ENCODE assay signal across 21 cellular contexts in the genomic region with DNA sequence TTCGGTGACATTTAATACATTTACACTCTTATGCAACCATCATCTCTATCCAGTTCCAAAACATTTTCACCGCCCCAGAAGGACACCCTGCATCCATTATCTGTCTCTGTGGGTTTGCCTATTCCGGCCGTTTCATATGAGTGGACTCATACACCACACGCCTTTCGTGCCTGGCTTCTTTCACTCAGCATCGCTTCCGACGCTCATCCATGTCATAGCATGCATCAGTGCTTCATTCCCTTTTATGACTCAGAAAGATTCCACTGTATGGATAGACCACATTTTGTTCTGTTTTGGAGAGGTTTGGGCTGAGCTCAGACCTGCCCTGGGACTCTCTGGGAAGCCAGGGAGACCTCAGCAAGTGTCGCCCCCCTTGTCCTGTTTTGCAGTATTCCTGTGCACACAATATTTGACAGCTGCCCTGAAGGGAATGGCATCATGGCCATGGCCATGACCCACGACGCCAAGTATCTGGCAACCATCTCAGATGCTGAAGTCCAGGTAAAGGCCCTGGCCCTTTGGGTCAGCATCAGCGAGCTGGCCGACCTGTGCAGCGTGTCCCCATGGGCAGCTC. TPM values are rescaled to one million over a fixed set of nuclear protein-coding genes. Genes with fewer than 3 reads are reported as not detected.
DNase-seq lines count a peak whose midpoint lies in the region; TF ChIP-seq lines count a peak whose summit lies in the region.
"Had no signal": no experiment of that assay in that cellular context is flagged by ENCODE, and none has a peak within 500 bp of the region (broad histone marks: within the 10 kb centered on the region; RNA-seq: fewer than 3 reads in every experiment).

No MANE protein-coding gene starts in this region.

- no peaks in the 10 kb centered on the region for H3K9me3 ChIP-seq in mammary epithelial cell (replicated peaks; ENCODE audit: insufficient read depth, low read length)
- no peaks in the 10 kb centered on the region for H3K9me3 ChIP-seq in smooth muscle cell (replicated peaks; ENCODE audit: low read depth)
- H3K9me3 ChIP-seq: body of pancreas, stomach, upper lobe of right lung had no signal

- H3K4me2 ChIP-seq in mammary epithelial cell (ENCODE audit: insufficient read depth, low read depth, low read length): no peak overlapping the region
- H3K4me2 ChIP-seq in smooth muscle cell: peak overlapping the region; percentile 21

- 78% methylated on average over 14 of the region's 15 CpGs for WGBS in mammary epithelial cell (ENCODE audit: low coverage, missing lambda C conversion rate)
- WGBS in smooth muscle cell (ENCODE audit: low lambda C conversion rate): 78% methylated on average over 15 of the region's 15 CpGs

- no TSS peak for BruUV-seq in mammary epithelial cell (replicated peaks; lab: Mats Ljungman, UMichigan)

- H3K27me3 ChIP-seq in mammary epithelial cell (ENCODE audit: insufficient read depth, low read length): no peaks in the 10 kb centered on the region
- no peaks in the 10 kb centered on the region for H3K27me3 ChIP-seq in smooth muscle cell (ENCODE audit: low read depth)
- H3K27me3 ChIP-seq: body of pancreas, MG63, stomach, upper lobe of right lung had no signal

- DNase-seq in RWPE1 (ENCODE audit: low spot score) (peak; percentile 72), mammary epithelial cell (peak; percentile 71), fibroblast of villous mesenchyme (ENCODE audit: low read depth) (peak; percentile 68), smooth muscle cell (lab: John Stamatoyannopoulos, UW; ENCODE audit: unreplicated experiment) (no peak), nucleus accumbens (lab: John Stamatoyannopoulos, UW) (no peak), NCI-H510A treated with DMSO at 0.1 percent for 48 hours (lab: John Stamatoyannopoulos, UW) (no peak)
- DNase-seq in stimulated activated CD4-positive, alpha-beta T cell treated with anti-CD3 and anti-CD28 coated beads, Interleukin-2, amount 100 ng/mL, for 24 hours: no peak
- DNase-seq: activated CD8-positive, alpha-beta T cell treated with anti-CD3 and anti-CD28 coated beads, Interleukin-2, amount 10 ng/mL, durations not matched to agents 7 days and 5 days; activated naive CD4-positive, alpha-beta T cell; activated T-cell treated with anti-CD3 and anti-CD28 coated beads, Interleukin-2, amount 50 U/mL, for 1 hour; body of pancreas; Calu3; MG63; midbrain; NCI-H1417 treated with DMSO at 0.1 percent for 48 hours; NCI-H2107; NCI-H510A; nephron progenitor cell; stomach; T1000; upper lobe of right lung had no signal

- H3K9ac ChIP-seq in mammary epithelial cell (ENCODE audit: insufficient read depth, low read length) (peak overlapping the region; percentile 5), smooth muscle cell (ENCODE audit: low read depth) (peak overlapping the region; percentile 60)

- CTCF ChIA-PET in RWPE1 (lab: Yijun Ruan, JAX) (interaction anchor here (0.5 kb wide), 1 partner anchor 17 kb away, joined by 4 read pairs; no protein-coding TSS in a partner anchor), mammary epithelial cell (lab: Charles Lee; ENCODE audit: low non-redundant PET) (no interaction called here)

- dilution Hi-C loops in mammary epithelial cell (cut with HindIII; ENCODE audit: low sequenced_read_pairs): no loop called here

- H2AFZ ChIP-seq in mammary epithelial cell (ENCODE audit: low read depth, low read length): no peak overlapping the region
- no peak overlapping the region for H2AFZ ChIP-seq in smooth muscle cell (ENCODE audit: low read depth)

- H3K4me3 ChIP-seq in mammary epithelial cell (replicated peaks in 1 of 3; ENCODE audit: insufficient read depth in 1 of 3, low read depth in 2 of 3, low read length in 3 of 3) (no peak overlapping the region), fibroblast of villous mesenchyme (ENCODE audit: low read depth, low read length) (no peak overlapping the region), smooth muscle cell (no peak overlapping the region)
- H3K4me3 ChIP-seq: body of pancreas, MG63, stomach, upper lobe of right lung had no signal

- H3K4me1 ChIP-seq in mammary epithelial cell (ENCODE audit: insufficient read depth, low read length) (peaks cover 31% of the 10 kb centered on the region), smooth muscle cell (ENCODE audit: low read depth) (no peaks in the 10 kb centered on the region)
- H3K4me1 ChIP-seq: body of pancreas, stomach, upper lobe of right lung had no signal

- in situ Hi-C loops in mammary epithelial cell (cut with MboI; ENCODE audit: low sequenced_read_pairs in 2 of 2): no loop called here

- H3K27ac ChIP-seq in RWPE1 (peak overlapping the region; percentile 82), mammary epithelial cell (ENCODE audit: insufficient read depth, low read depth, low read length) (peak overlapping the region; percentile 93), smooth muscle cell (ENCODE audit: low read depth) (peak overlapping the region; percentile 87)
- H3K27ac ChIP-seq: body of pancreas, stomach, upper lobe of right lung had no signal

- intact Hi-C loops in mammary epithelial cell (cut with micrococcal nuclease): no loop called here

- TF ChIP-seq CTCF in RWPE1 (conservative IDR thresholded peaks at IDR 0.05; ENCODE audit: low read depth) (no peak), mammary epithelial cell (conservative IDR thresholded peaks at IDR 0.05 in 1 of 2, IDR thresholded peaks at IDR 0.05 in 1 of 2; ENCODE audit: extremely low read depth in 1 of 2, insufficient read depth in 1 of 2, low read depth in 1 of 2, low read length in 2 of 2) (no peak), fibroblast of villous mesenchyme (IDR thresholded peaks at IDR 0.05; ENCODE audit: insufficient read depth, low read depth, low read length) (no peak), smooth muscle cell (IDR thresholded peaks at IDR 0.05; ENCODE audit: borderline replicate concordance, insufficient read depth, poor library complexity, severe bottlenecking) (no peak)

- no peaks in the 10 kb centered on the region for H3K79me2 ChIP-seq in mammary epithelial cell (ENCODE audit: insufficient read depth, low read length)
- H3K79me2 ChIP-seq in smooth muscle cell (ENCODE audit: low read depth): no peaks in the 10 kb centered on the region

- POLR2A ChIA-PET in RWPE1 (lab: Yijun Ruan, JAX; ENCODE audit: low non-redundant PET): no interaction called here

- H3K36me3 ChIP-seq in mammary epithelial cell (ENCODE audit: insufficient read depth, low read length) (peaks cover 5% of the 10 kb centered on the region), smooth muscle cell (ENCODE audit: low read depth) (no peaks in the 10 kb centered on the region)
- H3K36me3 ChIP-seq: upper lobe of right lung had no signal

- H4K20me1 ChIP-seq in mammary epithelial cell (ENCODE audit: insufficient read depth, low read length) (no peaks in the 10 kb centered on the region), smooth muscle cell (ENCODE audit: low read depth) (no peaks in the 10 kb centered on the region)

- H3F3A ChIP-seq in smooth muscle cell (ENCODE audit: low read depth): no peaks in the 10 kb centered on the region

RNA-seq across cellular contexts. Expression of a gene that starts 23.8 kb away (rescaled TPM):
- 10 to 100 TPM; 18.7 to 25.3 TPM for total RNA-seq in mammary epithelial cell
- 16.3 TPM for polyA plus RNA-seq in mammary epithelial cell
- polyA minus RNA-seq in mammary epithelial cell: 7.3 TPM
- 6.8 and 8.2 TPM in 2 replicates for total RNA-seq in fibroblast of villous mesenchyme
- 5.0 and 8.6 TPM in 2 replicates for total RNA-seq in smooth muscle cell
- polyA plus RNA-seq in smooth muscle cell: 1.2 and 7.1 TPM in 2 replicates

RNA-seq across cellular contexts. Expression of a gene that starts 53.6 kb away (rescaled TPM):
- total RNA-seq in mammary epithelial cell: 10 to 100 TPM; 39.8 to 80.6 TPM
- polyA plus RNA-seq in mammary epithelial cell: 139 TPM
- polyA minus RNA-seq in mammary epithelial cell: 80.4 TPM
- 28.9 and 35.1 TPM in 2 replicates for total RNA-seq in fibroblast of villous mesenchyme
- 33.9 and 42.4 TPM in 2 replicates for total RNA-seq in smooth muscle cell
- polyA plus RNA-seq in smooth muscle cell: 87.3 and 87.7 TPM in 2 replicates

Comparison
In these comparisons a context has a peak if more than half of its experiments do, and no peak if none do; other contexts are left out.
1. DNase-seq: peak in RWPE1 (single experiment), mammary epithelial cell (single experiment) and fibroblast of villous mesenchyme (single experiment); none in smooth muscle cell (single experiment), stimulated activated CD4-positive, alpha-beta T cell treated with anti-CD3 and anti-CD28 coated beads, Interleukin-2, amount 100 ng/mL, for 24 hours (0 of 2), nucleus accumbens (0 of 56) and NCI-H510A treated with DMSO at 0.1 percent for 48 hours (single experiment).
2. Peak in every context shown above with its lines, with median percentiles within 50 percentile points of each other: H3K27ac ChIP-seq.